Comparison of ENCODE assay signal across 12 cellular contexts in the genomic region with DNA sequence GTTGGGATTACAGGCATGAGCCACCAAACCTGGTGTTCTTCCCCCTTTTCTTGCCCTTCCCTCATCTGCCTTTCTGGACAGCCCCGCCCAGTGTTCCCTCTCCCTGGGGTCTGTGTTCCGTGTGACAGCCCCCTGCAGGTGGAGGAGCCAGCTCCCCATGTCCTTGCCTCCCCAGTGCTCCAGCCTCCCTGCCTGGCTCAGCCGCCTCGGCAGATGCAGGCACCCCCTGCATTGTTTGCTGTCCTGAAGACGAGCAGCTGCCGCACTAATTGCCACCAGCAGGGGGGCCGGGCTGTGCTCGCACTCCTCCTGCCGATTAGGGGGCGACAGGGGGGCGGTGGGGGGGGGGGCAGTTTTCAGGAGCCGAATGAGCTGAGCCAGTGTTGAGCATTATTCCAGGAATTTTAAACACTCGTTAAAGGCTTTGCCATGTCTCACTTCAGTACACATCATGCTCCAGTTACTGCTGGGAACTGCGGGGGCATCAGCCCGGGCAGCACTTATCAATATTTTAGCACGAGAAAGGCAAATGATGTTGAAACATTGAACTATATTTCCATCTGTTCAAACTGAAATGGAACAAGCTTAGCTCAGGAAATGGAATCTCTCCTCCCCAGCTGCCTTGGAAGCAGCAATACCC. TPM values are rescaled to one million over a fixed set of nuclear protein-coding genes. Genes with fewer than 3 reads are reported as not detected.
DNase-seq lines count a peak whose midpoint lies in the region; ATAC-seq, FAIRE-seq and TF ChIP-seq lines count a peak whose summit lies in the region.
"Had no signal": no experiment of that assay in that cellular context is flagged by ENCODE, and none has a peak within 500 bp of the region (broad histone marks: within the 10 kb centered on the region; RNA-seq: fewer than 3 reads in every experiment).

No MANE protein-coding gene starts in this region.

- H3K27me3 ChIP-seq in bronchial epithelial cell (ENCODE audit: control insufficient read depth, insufficient read depth, low read length), result no peaks in the 10 kb centered on the region
- H3K27me3 ChIP-seq: breast epithelium had no signal

- H3K36me3 ChIP-seq in bronchial epithelial cell (ENCODE audit: control insufficient read depth, insufficient read depth, low read length), result no peaks in the 10 kb centered on the region
- H3K36me3 ChIP-seq: breast epithelium had no signal

- H3K36me3 Mint-ChIP-seq in natural killer cell, result no peaks in the 10 kb centered on the region

- H3K9me3 Mint-ChIP-seq in natural killer cell, result no peaks in the 10 kb centered on the region

- no peak overlapping the region for H3K27ac Mint-ChIP-seq in natural killer cell

- H3K4me3 Mint-ChIP-seq in natural killer cell, result no peak overlapping the region

- no peak for ATAC-seq in natural killer cell
- no peak for ATAC-seq in HG02981 (IDR thresholded peaks at IDR 0.05; ENCODE audit: unreplicated experiment)

- FAIRE-seq in bronchial epithelial cell (lab: Jason Lieb, UNC), result no peak
- FAIRE-seq: A204.1 had no signal

- no peak overlapping the region for H3K4me3 ChIP-seq in bronchial epithelial cell (ENCODE audit: low read depth, low read length)
- H3K4me3 ChIP-seq: breast epithelium had no signal

- peak; percentile 46 for TF ChIP-seq CTCF in bronchial epithelial cell (IDR thresholded peaks at IDR 0.05; ENCODE audit: insufficient read depth, low read length, severe bottlenecking)
- TF ChIP-seq CTCF in natural killer cell (IDR thresholded peaks at IDR 0.05), result no peak

- no peaks in the 10 kb centered on the region for H3K4me1 Mint-ChIP-seq in natural killer cell

- DNase-seq in NCI-H2107 treated with DMSO at 0.1 percent for 48 hours (lab: John Stamatoyannopoulos, UW; ENCODE audit: unreplicated experiment) (peak; percentile 1), NCI-H2107 (lab: John Stamatoyannopoulos, UW) (no peak), NCI-H146 treated with DMSO at 0.1 percent for 48 hours (lab: John Stamatoyannopoulos, UW; ENCODE audit: unreplicated experiment) (peak; percentile 82), bronchial epithelial cell (ENCODE audit: low read depth) (no peak), retina (peak; percentile 84), natural killer cell (no peak), GDM1 (lab: John Stamatoyannopoulos, UW) (no peak)
- DNase-seq: stimulated activated naive CD4-positive, alpha-beta T cell treated with Interleukin-2 at 50 U/mL for 16 hours had no signal

- H3K27me3 Mint-ChIP-seq in natural killer cell (ENCODE audit: low read depth in 2 of 2), result peaks cover 24 to 49% of the 10 kb centered on the region in 2 donors

- intact Hi-C loops in natural killer cell (cut with micrococcal nuclease), result no loop called here

RNA-seq across cellular contexts. Expression of gene SIX3, which starts 23.3 kb away (rescaled TPM):
- total RNA-seq in bronchial epithelial cell (not detected in 2 replicates), natural killer cell (under 1 TPM in 2 of 3 donors, not detected in 1; 0.15 to 0.39 TPM)
- total RNA-seq: breast epithelium had no signal

RNA-seq across cellular contexts. Expression of gene SIX2, which starts 44.4 kb away (rescaled TPM):
- total RNA-seq in bronchial epithelial cell, result 3.7 and 4.2 TPM in 2 replicates
- total RNA-seq in natural killer cell, result not detected
- total RNA-seq: activated CD8-positive, alpha-beta memory T cell treated with anti-CD3 and anti-CD28 coated beads for 36 hours had no signal

Comparison
In these comparisons a context has a peak if more than half of its experiments do, and no peak if none do; other contexts are left out.
1. DNase-seq: peak in NCI-H2107 treated with DMSO at 0.1 percent for 48 hours (single experiment), NCI-H146 treated with DMSO at 0.1 percent for 48 hours (single experiment) and retina (single experiment); none in NCI-H2107 (single experiment), bronchial epithelial cell (single experiment), natural killer cell (single experiment) and GDM1 (single experiment).